ENCODE assay signal across 11 cellular contexts in the genomic region with DNA sequence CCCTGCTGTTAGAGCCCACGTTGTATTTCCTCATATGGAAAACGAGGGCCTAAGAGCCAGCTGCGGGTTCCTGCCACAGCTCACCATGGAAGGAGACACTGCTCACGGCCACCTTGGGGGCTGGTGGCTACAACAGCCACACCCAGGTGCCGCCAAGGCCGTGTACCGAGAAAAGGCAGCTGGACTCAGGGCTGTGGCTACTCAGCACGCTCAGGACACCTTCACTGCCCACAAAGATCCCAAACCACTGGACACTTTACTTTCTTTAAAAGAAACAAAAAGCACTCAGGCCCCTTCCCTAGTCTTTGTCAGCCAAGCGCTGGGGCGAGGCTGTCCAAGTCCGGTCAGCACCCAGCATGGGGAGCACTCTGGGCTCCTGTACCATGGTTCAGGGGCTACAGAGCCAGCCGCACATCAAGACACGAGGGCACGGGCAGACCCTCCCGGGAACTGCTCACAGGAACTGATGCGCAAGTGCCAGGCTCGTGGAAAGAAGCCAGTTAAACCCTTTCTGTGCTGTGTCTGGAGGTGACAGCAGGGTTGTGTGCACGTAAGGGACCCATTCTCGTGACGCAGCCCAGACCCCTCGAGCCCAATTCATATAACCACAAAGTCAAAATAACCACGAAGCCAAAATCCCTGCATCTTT. TPM values are rescaled to one million over a fixed set of nuclear protein-coding genes. Genes with fewer than 3 reads are reported as not detected.
A peak's percentile ranks its signal among the peaks of the same experiment; 100 is the strongest.
DNase-seq lines count a peak whose midpoint lies in the region; ATAC-seq and TF ChIP-seq lines count a peak whose summit lies in the region.
"Had no signal": no experiment of that assay in that cellular context is flagged by ENCODE, and none has a peak within 500 bp of the region (broad histone marks: within the 10 kb centered on the region; RNA-seq: fewer than 3 reads in every experiment).

No MANE protein-coding gene starts in this region.

- no peak overlapping the region for H3K56ac ChIP-seq in mesendoderm (ENCODE audit: low read length)

- no peak overlapping the region for H3K18ac ChIP-seq in mesendoderm (ENCODE audit: low read length)

- H2AK5ac ChIP-seq in mesendoderm (ENCODE audit: low read length) = no peak overlapping the region

- H3K79me2 ChIP-seq in mesendoderm (ENCODE audit: control insufficient read depth, insufficient read depth, low read length) = peaks cover 10% of the 10 kb centered on the region

- peaks cover 89 to 97% of the 10 kb centered on the region in 2 donors for H3K36me3 ChIP-seq in ascending aorta
- H3K36me3 ChIP-seq in lung (ENCODE audit: control insufficient read depth in 2 of 2, insufficient read depth in 2 of 2, low read length in 2 of 2) = peaks cover 29 to 93% of the 10 kb centered on the region in 2 donors
- H3K36me3 ChIP-seq in testis (ENCODE audit: low read depth, missing control alignments) = no peaks in the 10 kb centered on the region
- peaks cover 41% of the 10 kb centered on the region for H3K36me3 ChIP-seq in mesendoderm (ENCODE audit: control insufficient read depth, insufficient read depth, low read length)

- peaks cover 10 to 21% of the 10 kb centered on the region in 2 donors for H3K4me1 ChIP-seq in ascending aorta
- peaks cover 4 to 10% of the 10 kb centered on the region in 2 donors for H3K4me1 ChIP-seq in lung (ENCODE audit: control insufficient read depth in 2 of 2, insufficient read depth in 2 of 2, low read length in 2 of 2)
- peaks cover 42% of the 10 kb centered on the region for H3K4me1 ChIP-seq in testis
- no peaks in the 10 kb centered on the region for H3K4me1 ChIP-seq in mesendoderm (ENCODE audit: control insufficient read depth, low read depth, low read length)

- H3K9me3 ChIP-seq in ascending aorta = no peaks in the 10 kb centered on the region
- no peaks in the 10 kb centered on the region for H3K9me3 ChIP-seq in lung (ENCODE audit: control insufficient read depth in 2 of 2, insufficient read depth in 1 of 2, low read length in 1 of 2)
- H3K9me3 ChIP-seq in testis = no peaks in the 10 kb centered on the region
- H3K9me3 ChIP-seq: SK-N-SH had no signal

- H3K9ac ChIP-seq in mesendoderm (ENCODE audit: low read length) = no peak overlapping the region
- H3K9ac ChIP-seq: SK-N-SH had no signal

- ATAC-seq in lung (ENCODE audit: insufficient read depth, low FRiP score) (peak; percentile 6), HG03175 (IDR thresholded peaks at IDR 0.05; ENCODE audit: unreplicated experiment) (no peak)

- H2BK120ac ChIP-seq in mesendoderm (ENCODE audit: low read depth, low read length) = no peak overlapping the region

- H3K27me3 ChIP-seq in ascending aorta = no peaks in the 10 kb centered on the region
- H3K27me3 ChIP-seq in lung (ENCODE audit: control insufficient read depth, insufficient read depth) = no peaks in the 10 kb centered on the region
- H3K27me3 ChIP-seq in testis = no peaks in the 10 kb centered on the region
- no peaks in the 10 kb centered on the region for H3K27me3 ChIP-seq in mesendoderm (ENCODE audit: insufficient read depth, low read length, poor library complexity)

- TF ChIP-seq CTCF in ascending aorta (IDR thresholded peaks at IDR 0.05) (no peak), lung (IDR thresholded peaks at IDR 0.05; ENCODE audit: control extremely low read depth, extremely low read depth) (no peak), testis (IDR thresholded peaks at IDR 0.05) (no peak)

- no peak overlapping the region for H3K4ac ChIP-seq in mesendoderm (ENCODE audit: low read depth, low read length)

- H3K4me3 ChIP-seq in ascending aorta (no peak overlapping the region), lung (no peak overlapping the region), testis (no peak overlapping the region), mesendoderm (ENCODE audit: low read length) (no peak overlapping the region)

- WGBS in lung, 2 donors = 60 to 64% methylated on average over 22 of the region's 22 CpGs
- 52 to 82% methylated on average over 10 to 22 of the region's 22 CpGs for WGBS in testis, 2 donors
- no CpG with 5 or more reads among the region's 22 CpGs for WGBS in mesendoderm (ENCODE audit: extremely low coverage, insufficient coverage, low lambda C conversion rate)

- H4K8ac ChIP-seq in mesendoderm (ENCODE audit: low read depth, low read length) = no peak overlapping the region

- H3K27ac ChIP-seq in ascending aorta = peak overlapping the region; percentile 35 to 58
- peak overlapping the region; percentile 47 to 59 for H3K27ac ChIP-seq in lung (ENCODE audit: low read depth in 1 of 2, low read length in 1 of 2)
- H3K27ac ChIP-seq in testis = peak overlapping the region; percentile 42 to 83
- H3K27ac ChIP-seq in mesendoderm (ENCODE audit: low read depth, low read length) = no peak overlapping the region

- H3K23ac ChIP-seq in mesendoderm (ENCODE audit: low read length) = no peak overlapping the region

- H3K79me1 ChIP-seq in mesendoderm (ENCODE audit: low read length) = peaks cover 23% of the 10 kb centered on the region

- TF ChIP-seq POLR2A in testis (IDR thresholded peaks at IDR 0.05) = no peak

- intact Hi-C loops in ascending aorta (cut with DNase I) = no loop called here
- intact Hi-C loops in testis (cut with DNase I; ENCODE audit: low total_unique reads) = loop anchor here (10.0 kb wide), 1 partner anchor 48 kb away; no protein-coding TSS in a partner anchor

- peak; percentile 65 for DNase-seq in DMS53 (lab: John Stamatoyannopoulos, UW)
- no peak for DNase-seq in DMS53 treated with DMSO at 0.1 percent for 48 hours (lab: John Stamatoyannopoulos, UW; ENCODE audit: unreplicated experiment)
- DNase-seq in ascending aorta (ENCODE audit: low spot score in 2 of 2) = no peak
- DNase-seq in lung (ENCODE audit: low spot score) = no peak
- DNase-seq in testis = no peak
- DNase-seq in DMS 273 treated with DMSO at 0.1 percent for 48 hours (lab: John Stamatoyannopoulos, UW) = no peak
- no peak for DNase-seq in mesendoderm
- DNase-seq: left cardiac atrium, NCI-H187 treated with DMSO at 0.1 percent for 48 hours had no signal

- H2BK15ac ChIP-seq in mesendoderm (replicated peaks; ENCODE audit: low read depth) = no peak overlapping the region

- H3K4me2 ChIP-seq in mesendoderm (ENCODE audit: low read length) = no peak overlapping the region
- H3K4me2 ChIP-seq: SK-N-SH had no signal

- H2BK5ac ChIP-seq in mesendoderm (ENCODE audit: low read length) = no peak overlapping the region

- H4K5ac ChIP-seq in mesendoderm (ENCODE audit: low read length) = no peak overlapping the region

RNA-seq across cellular contexts. Expression of a gene that starts 18.5 kb away (rescaled TPM):
- total RNA-seq in ascending aorta = 253 TPM
- 100 to 1,000 TPM in 1 of 2 donors, 10 to 100 TPM in 1; 31.0 to 154 TPM for total RNA-seq in lung
- 100 to 1,000 TPM in 1 of 2 donors, 10 to 100 TPM in 1; 33.2 to 309 TPM for polyA plus RNA-seq in lung
- total RNA-seq in testis = 10 to 100 TPM; 67.7 to 71.4 TPM
- polyA plus RNA-seq in testis (ENCODE audit: insufficient read depth, low read depth, low replicate concordance) = 70.6 TPM
- polyA plus RNA-seq in mesendoderm (2013, experiment 1 of 2) = 1.9 TPM
- 1.6 TPM for polyA plus RNA-seq in mesendoderm (2013, experiment 2 of 2)

RNA-seq across cellular contexts. Expression of a gene that starts 26.2 kb away (rescaled TPM):
- total RNA-seq in ascending aorta (86.8 TPM), lung (100 to 1,000 TPM in 1 of 2 donors, 10 to 100 TPM in 1; 72.7 to 160 TPM), testis (100 to 1,000 TPM; 137 to 179 TPM)
- polyA plus RNA-seq in lung (100 to 1,000 TPM; 110 to 137 TPM), testis (ENCODE audit: insufficient read depth, low read depth, low replicate concordance) (178 TPM)
- 76.4 TPM for polyA plus RNA-seq in mesendoderm (2013, experiment 1 of 2)
- polyA plus RNA-seq in mesendoderm (2013, experiment 2 of 2) = 75.9 TPM

RNA-seq across cellular contexts. Expression of a gene that starts 34.7 kb away (rescaled TPM):
- total RNA-seq in ascending aorta = 12.8 TPM
- 10 to 100 TPM; 33.2 to 89.4 TPM for total RNA-seq in lung
- polyA plus RNA-seq in lung = 100 to 1,000 TPM in 1 of 2 donors, 10 to 100 TPM in 1; 60.4 to 128 TPM
- 100 to 1,000 TPM in 1 of 2 donors, 10 to 100 TPM in 1; 71.8 to 111 TPM for total RNA-seq in testis
- 61.3 TPM for polyA plus RNA-seq in testis (ENCODE audit: insufficient read depth, low read depth, low replicate concordance)
- polyA plus RNA-seq in mesendoderm (2013, experiment 1 of 2) = 6.8 TPM
- 7.4 TPM for polyA plus RNA-seq in mesendoderm (2013, experiment 2 of 2)
